Comparison of ENCODE assay signal across 3 cellular contexts in genomic region chr7:89339748-89340147, GRCh38.
A peak's percentile ranks its signal among the peaks of the same experiment; 100 is the strongest.
TF ChIP-seq lines count a peak whose summit lies in the region.

No MANE protein-coding gene starts in this region.

TF ChIP-seq in HepG2, 621 proteins besides CTCF, POLR2A, EP300 and RAD21:
- TF ChIP-seq ZNF891 (CRISPR knock-in tag; IDR thresholded peaks at IDR 0.05) (no peak), MAFK (conservative IDR thresholded peaks at IDR 0.05 in 1 of 2, IDR thresholded peaks at IDR 0.05 in 1 of 2; ENCODE audit: low read length in 2 of 2) (peak; percentile 48 to 84; a peak in 3 of 4 replicates), MAFF (IDR thresholded peaks at IDR 0.05; ENCODE audit: low read depth, low read length) (peak; percentile 62; the same call in 1 of the 2 replicates)

TF ChIP-seq in GM23338, 12 proteins besides CTCF, POLR2A, EP300 and RAD21:
- TF ChIP-seq JUNB (IDR thresholded peaks at IDR 0.05; ENCODE audit: unreplicated experiment) (no peak), EZH2 (IDR thresholded peaks at IDR 0.05; ENCODE audit: low read depth, unreplicated experiment) (no peak), ZNF331 (CRISPR knock-in tag; IDR thresholded peaks at IDR 0.05; ENCODE audit: low read depth) (no peak), NANOG (IDR thresholded peaks at IDR 0.05; ENCODE audit: borderline replicate concordance) (no peak), REST (IDR thresholded peaks at IDR 0.05; ENCODE audit: unreplicated experiment) (no peak)

TF ChIP-seq in K562, 482 proteins besides CTCF, POLR2A, EP300 and RAD21:
- TF ChIP-seq EHMT2 (IDR thresholded peaks at IDR 0.05) (no peak), ZSCAN32 (CRISPR knock-in tag; IDR thresholded peaks at IDR 0.05) (no peak), PATZ1 (CRISPR knock-in tag; IDR thresholded peaks at IDR 0.05; ENCODE audit: borderline replicate concordance) (no peak), MAFF (IDR thresholded peaks at IDR 0.05; ENCODE audit: low read length) (peak; percentile 28; the same call in 1 of the 2 replicates), ZNF232 (CRISPR knock-in tag; IDR thresholded peaks at IDR 0.05) (no peak), ZNF785 (CRISPR knock-in tag; IDR thresholded peaks at IDR 0.05) (no peak), MAFK (IDR thresholded peaks at IDR 0.05; ENCODE audit: low read length) (peak; percentile 10; the same call in 1 of the 2 replicates), ZBTB5 (IDR thresholded peaks at IDR 0.05) (no peak), NR3C1 (CRISPR knock-in tag; IDR thresholded peaks at IDR 0.05) (no peak), TCF3 (CRISPR knock-in tag; IDR thresholded peaks at IDR 0.05) (no peak), ZNF134 (CRISPR knock-in tag; conservative IDR thresholded peaks at IDR 0.05) (no peak), ZNF316 (IDR thresholded peaks at IDR 0.05) (peak; percentile 44; the same call in 1 of the 2 replicates), GABPA (tag; conservative IDR thresholded peaks at IDR 0.05; ENCODE audit: low read depth) (no peak), C11orf30 (IDR thresholded peaks at IDR 0.05; ENCODE audit: low read depth) (0 out of 2 replicates have a peak, but pooled peaks have one; percentile 7), SP1 (CRISPR knock-in tag; IDR thresholded peaks at IDR 0.05) (no peak), CHD4 (IDR thresholded peaks at IDR 0.05; ENCODE audit: insufficient read depth, insufficient replicate concordance, low read depth, low read length, poor library complexity, severe bottlenecking) (no peak), ZNF347 (CRISPR knock-in tag; IDR thresholded peaks at IDR 0.05; ENCODE audit: low read depth) (no peak), RBFOX2 (IDR thresholded peaks at IDR 0.05; ENCODE audit: low read depth, low read length) (no peak), ZNF77 (CRISPR knock-in tag; IDR thresholded peaks at IDR 0.05) (no peak)
